In genomic region chr12:48157889-48158370, GRCh38 we compare ENCODE assay signal across 8 cellular contexts. TPM values are rescaled to one million over a fixed set of nuclear protein-coding genes. Genes with fewer than 3 reads are reported as not detected.
DNase-seq lines count a peak whose midpoint lies in the region; TF ChIP-seq lines count a peak whose summit lies in the region.

No MANE protein-coding gene starts in this region.

- TF ChIP-seq CTCF in neural crest cell (conservative IDR thresholded peaks at IDR 0.05) (peak; percentile 34), lower leg skin (IDR thresholded peaks at IDR 0.05) (no peak)

- H3K27me3 ChIP-seq in CD4-positive, alpha-beta memory T cell (ENCODE audit: insufficient read depth, low read length), result no peaks in the 10 kb centered on the region

- H3K9me3 Mint-ChIP-seq in CD4-positive, alpha-beta memory T cell, result peaks cover 0 to 2% (median 0%) of the 10 kb centered on the region in 8 donors
- no peaks in the 10 kb centered on the region for H3K9me3 Mint-ChIP-seq in neural crest cell

- peak overlapping the region; percentile 76 to 84 for H3K4me3 ChIP-seq in CD4-positive, alpha-beta memory T cell (ENCODE audit: low read length in 2 of 2)
- H3K4me3 ChIP-seq in Jurkat, Clone E6-1 (ENCODE audit: low read length), result peak overlapping the region; percentile 97
- H3K4me3 ChIP-seq in lower leg skin (ENCODE audit: low read depth, poor library complexity, severe bottlenecking), result no peak overlapping the region

- no peak for DNase-seq in CD4-positive, alpha-beta memory T cell
- no peak for DNase-seq in Jurkat, Clone E6-1 (ENCODE audit: low read depth, low spot score)
- DNase-seq in caudate nucleus (lab: John Stamatoyannopoulos, UW), result no peak
- no peak for DNase-seq in neural crest cell (ENCODE audit: low read depth, low spot score)
- no peak for DNase-seq in lower leg skin (ENCODE audit: low spot score in 2 of 2)
- no peak for DNase-seq in hypothalamus (lab: John Stamatoyannopoulos, UW)
- no peak for DNase-seq in NCI-H1105 treated with DMSO at 0.1 percent for 48 hours (lab: John Stamatoyannopoulos, UW)
- no peak for DNase-seq in superior temporal gyrus (ENCODE audit: extremely low spot score)

- TF ChIP-seq POLR2A in lower leg skin (IDR thresholded peaks at IDR 0.05), result no peak

- peaks cover 8 to 17% of the 10 kb centered on the region in 2 donors for H3K36me3 Mint-ChIP-seq in CD4-positive, alpha-beta memory T cell
- no peaks in the 10 kb centered on the region for H3K36me3 Mint-ChIP-seq in neural crest cell (ENCODE audit: low read depth)

- peaks cover 23% of the 10 kb centered on the region for H3K4me1 ChIP-seq in CD4-positive, alpha-beta memory T cell (ENCODE audit: insufficient read depth, low read length)

- H3K4me1 Mint-ChIP-seq in CD4-positive, alpha-beta memory T cell, result peaks cover 16 to 46% (median 34%) of the 10 kb centered on the region in 4 donors
- peaks cover 19% of the 10 kb centered on the region for H3K4me1 Mint-ChIP-seq in neural crest cell

- peak overlapping the region; percentile 94 to 98 (median 97) for H3K4me3 Mint-ChIP-seq in CD4-positive, alpha-beta memory T cell
- peak overlapping the region; percentile 99 for H3K4me3 Mint-ChIP-seq in neural crest cell

- CTCF ChIA-PET in CD4-positive, alpha-beta memory T cell (lab: Charles Lee; ENCODE audit: partially characterized antibody), result interaction anchor here (0.8 to 4.8 kb wide), 20 partner anchors 7 to 460 kb away, joined by 3 to 42 read pairs (median 5); partner anchors contain the start of genes CCDC184, PFKM, SENP1 and TMEM106C

- H3K36me3 ChIP-seq in CD4-positive, alpha-beta memory T cell (ENCODE audit: insufficient read depth, low read length), result peaks cover 7% of the 10 kb centered on the region

- peaks cover 0 to under 1% of the 10 kb centered on the region in 2 donors for H3K27me3 Mint-ChIP-seq in CD4-positive, alpha-beta memory T cell
- H3K27me3 Mint-ChIP-seq in neural crest cell (ENCODE audit: low read depth), result no peaks in the 10 kb centered on the region

- WGBS in lower leg skin, 2 donors, result 57 to 64% methylated on average over 3 of the region's 3 CpGs

- H3K27ac Mint-ChIP-seq in CD4-positive, alpha-beta memory T cell, result peak overlapping the region; percentile 96 to 99 (median 99)
- peak overlapping the region; percentile 85 for H3K27ac Mint-ChIP-seq in neural crest cell (ENCODE audit: unreplicated experiment)

- no peaks in the 10 kb centered on the region for H3K9me3 ChIP-seq in CD4-positive, alpha-beta memory T cell (ENCODE audit: control insufficient read depth in 1 of 2, low read length in 2 of 2)

- intact Hi-C loops in CD4-positive, alpha-beta memory T cell (cut with micrococcal nuclease), result loop anchor here (1.0 to 2.0 kb wide), 5 partner anchors 25 to 451 kb away; partner anchors contain the start of genes CCDC184, RPAP3, SENP1 and TMEM106C
- intact Hi-C loops in lower leg skin (cut with DNase I; ENCODE audit: low total_unique reads), result no loop called here

- POLR2A ChIA-PET in CD4-positive, alpha-beta memory T cell (lab: Charles Lee; ENCODE audit: partially characterized antibody), result interaction anchor here (0.5 to 5.0 kb wide), 19 partner anchors 12 to 1943 kb away, joined by 3 to 90 read pairs (median 5); partner anchors contain the start of genes CCDC184, KANSL2, PFKM and RPAP3

- peak overlapping the region; percentile 81 for H3K27ac ChIP-seq in CD4-positive, alpha-beta memory T cell (ENCODE audit: low read depth, low read length)
- H3K27ac ChIP-seq in caudate nucleus (ENCODE audit: low read depth, low read length), result peak overlapping the region; percentile 97

RNA-seq across cellular contexts. Expression of gene ASB8, which starts 0.6 kb away (rescaled TPM):
- total RNA-seq in CD4-positive, alpha-beta memory T cell, result 10 to 100 TPM; 61.0 to 64.6 TPM
- polyA plus RNA-seq in CD4-positive, alpha-beta memory T cell, result 10 to 100 TPM; 63.1 to 64.1 TPM
- polyA plus RNA-seq in Jurkat, Clone E6-1 (2012; ENCODE audit: insufficient read depth, insufficient read length), result 42.6 TPM
- 21.5 and 21.7 TPM in 2 replicates for total RNA-seq in neural crest cell
- 10 to 100 TPM; 26.5 to 31.0 (median 27.9) TPM for total RNA-seq in lower leg skin

RNA-seq across cellular contexts. Expression of gene CCDC184, which starts 25.5 kb away (rescaled TPM):
- under 1 TPM; 0.42 to 0.47 TPM for total RNA-seq in CD4-positive, alpha-beta memory T cell
- polyA plus RNA-seq in CD4-positive, alpha-beta memory T cell, result under 1 TPM in 1 of 2 donors, not detected in 1; 0.15 TPM
- polyA plus RNA-seq in Jurkat, Clone E6-1 (2012; ENCODE audit: insufficient read depth, insufficient read length), result not detected
- total RNA-seq in neural crest cell, result 12.6 and 12.8 TPM in 2 replicates
- total RNA-seq in lower leg skin, result under 1 TPM in 3 of 4 donors, not detected in 1; 0.13 to 0.36 (median 0.22) TPM

RNA-seq across cellular contexts. Expression of gene PFKM, which starts 38.8 kb away (rescaled TPM):
- 10 to 100 TPM; 13.6 to 14.6 TPM for total RNA-seq in CD4-positive, alpha-beta memory T cell
- 1 to 10 TPM; 7.8 to 8.3 TPM for polyA plus RNA-seq in CD4-positive, alpha-beta memory T cell
- polyA plus RNA-seq in Jurkat, Clone E6-1 (2012; ENCODE audit: insufficient read depth, insufficient read length), result 5.4 TPM
- total RNA-seq in neural crest cell (129 and 132 TPM in 2 replicates), lower leg skin (10 to 100 TPM; 15.1 to 28.1 (median 26.0) TPM)

RNA-seq across cellular contexts. Expression of gene OR10AD1, which starts 45.2 kb away (rescaled TPM):
- not detected for total RNA-seq in CD4-positive, alpha-beta memory T cell
- polyA plus RNA-seq in CD4-positive, alpha-beta memory T cell, result not detected
- polyA plus RNA-seq in Jurkat, Clone E6-1 (2012; ENCODE audit: insufficient read depth, insufficient read length), result not detected
- not detected in 2 replicates for total RNA-seq in neural crest cell
- not detected for total RNA-seq in lower leg skin

RNA-seq across cellular contexts. Expression of gene SENP1, which starts 52.1 kb away (rescaled TPM):
- total RNA-seq in CD4-positive, alpha-beta memory T cell, result 10 to 100 TPM; 28.7 to 35.1 TPM
- 1 to 10 TPM; 6.1 to 10.0 TPM for polyA plus RNA-seq in CD4-positive, alpha-beta memory T cell
- 19.3 TPM for polyA plus RNA-seq in Jurkat, Clone E6-1 (2012; ENCODE audit: insufficient read depth, insufficient read length)
- total RNA-seq in neural crest cell, result 44.0 and 46.9 TPM in 2 replicates
- total RNA-seq in lower leg skin, result 10 to 100 TPM; 14.3 to 19.4 (median 17.3) TPM
